9 cellular contexts compared by ENCODE assay signal in the genomic region with DNA sequence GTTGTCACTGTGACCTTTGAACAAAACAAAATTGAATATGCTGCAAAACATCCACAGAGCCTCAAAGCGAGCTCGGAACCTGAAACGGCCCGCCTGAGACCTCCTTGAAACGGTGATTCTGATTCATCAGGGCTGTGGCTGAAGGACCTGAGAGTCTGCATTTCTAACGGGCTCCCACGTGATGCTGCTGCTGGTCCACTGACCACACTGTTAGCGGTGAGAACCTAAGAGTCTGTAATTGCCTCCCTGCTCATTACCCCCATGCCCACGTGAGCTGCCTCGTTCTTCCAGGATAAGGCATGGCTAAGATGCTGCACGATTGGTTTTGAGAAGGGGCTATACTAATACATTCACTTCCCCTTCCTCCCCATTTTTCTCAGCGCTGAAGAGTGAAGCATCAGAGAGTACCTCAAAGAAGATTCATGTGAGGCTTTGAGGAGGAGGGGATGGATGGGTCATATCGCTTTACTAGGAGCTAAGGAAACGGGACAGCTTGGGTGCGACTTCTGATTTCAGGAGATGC. TPM values are rescaled to one million over a fixed set of nuclear protein-coding genes. Genes with fewer than 3 reads are reported as not detected.
DNase-seq lines count a peak whose midpoint lies in the region; ATAC-seq, FAIRE-seq and TF ChIP-seq lines count a peak whose summit lies in the region.
"Had no signal": no experiment of that assay in that cellular context is flagged by ENCODE, and none has a peak within 500 bp of the region (broad histone marks: within the 10 kb centered on the region; RNA-seq: fewer than 3 reads in every experiment).

No MANE protein-coding gene starts in this region.

- no peak overlapping the region for H2BK120ac ChIP-seq in H1 (replicated peaks; ENCODE audit: low read depth, low read length)

- no peak overlapping the region for H2BK20ac ChIP-seq in H1 (ENCODE audit: low read length)

- H3K23me2 ChIP-seq in H1 (ENCODE audit: low read depth, low read length), result peaks cover 6% of the 10 kb centered on the region

- TF ChIP-seq POLR2A in H1 (IDR thresholded peaks at IDR 0.05; ENCODE audit: control extremely low read depth in 1 of 2, low read depth in 2 of 2, low read length in 2 of 2), result no peak
- no peak for TF ChIP-seq POLR2A in prostate gland (IDR thresholded peaks at IDR 0.05)

- TF ChIP-seq CTCF in H1 (IDR thresholded peaks at IDR 0.05; ENCODE audit: control extremely low read depth in 1 of 3, insufficient read depth in 1 of 3, low read depth in 1 of 3, low read length in 3 of 3), result no peak
- no peak for TF ChIP-seq CTCF in prostate gland (IDR thresholded peaks at IDR 0.05)

- no peak overlapping the region for H3K9ac ChIP-seq in H1 (replicated peaks in 1 of 4; ENCODE audit: extremely low read depth in 1 of 4, low read depth in 3 of 4, low read length in 3 of 4)

- no peak overlapping the region for H4K5ac ChIP-seq in H1 (ENCODE audit: insufficient read length, low read depth, low read length)

- peak overlapping the region; percentile 70 to 73 for H3K4me2 ChIP-seq in H1 (ENCODE audit: insufficient read depth in 1 of 2, low read depth in 2 of 2, low read length in 2 of 2)

- no peak for FAIRE-seq in H1 (lab: Jason Lieb, UNC)
- FAIRE-seq: islet of Langerhans had no signal

- H3K4ac ChIP-seq in H1 (replicated peaks; ENCODE audit: insufficient read length, low read depth, low read length), result no peak overlapping the region

- no peaks in the 10 kb centered on the region for H3K9me3 ChIP-seq in H1 (ENCODE audit: insufficient read depth in 2 of 2, low read depth in 1 of 2, low read length in 1 of 2)
- H3K9me3 ChIP-seq in prostate gland, result no peaks in the 10 kb centered on the region

- no peaks in the 10 kb centered on the region for H4K20me1 ChIP-seq in H1 (replicated peaks in 1 of 2; ENCODE audit: control insufficient read depth in 1 of 2, insufficient read depth in 2 of 2, low read length in 2 of 2)

- TF ChIP-seq EP300 in H1 (IDR thresholded peaks at IDR 0.05; ENCODE audit: borderline replicate concordance in 1 of 2, low read depth in 2 of 2, low read length in 2 of 2), result no peak

- H3K79me2 ChIP-seq in H1 (ENCODE audit: control insufficient read depth in 1 of 2, insufficient read depth in 2 of 2, low read length in 2 of 2), result no peaks in the 10 kb centered on the region

- no peak overlapping the region for H2AK5ac ChIP-seq in H1 (ENCODE audit: low read depth, low read length)

- no peak overlapping the region for H2BK15ac ChIP-seq in H1 (ENCODE audit: low read length)

- peaks cover 0 to 7% (median 3%) of the 10 kb centered on the region in 4 experiments; a peak in 6 of 7 replicates for H3K27me3 ChIP-seq in H1 (replicated peaks in 1 of 4; ENCODE audit: control insufficient read depth in 3 of 4, extremely low read depth in 1 of 4, insufficient read depth in 3 of 4, low read length in 3 of 4)
- H3K27me3 ChIP-seq in prostate gland (replicated peaks; ENCODE audit: insufficient read depth), result no peaks in the 10 kb centered on the region

- intact Hi-C loops in prostate gland (cut with DNase I), result loop anchor here (2.0 kb wide), 1 partner anchor 551 kb away; no protein-coding TSS in a partner anchor

- DNase-seq in H1 (ENCODE audit: low read depth in 1 of 2, low spot score in 2 of 2) (no peak), prostate gland (ENCODE audit: low spot score) (no peak), NCI-H2196 (lab: John Stamatoyannopoulos, UW; ENCODE audit: unreplicated experiment) (no peak), SW 1271 (lab: John Stamatoyannopoulos, UW) (no peak), amniotic stem cell (lab: John Stamatoyannopoulos, UW) (no peak), GM03348 (ENCODE audit: low spot score) (no peak)

- H3K79me1 ChIP-seq in H1 (ENCODE audit: low read depth, low read length), result no peaks in the 10 kb centered on the region

- no peak overlapping the region for H3K14ac ChIP-seq in H1 (ENCODE audit: insufficient read length)

- no peak overlapping the region for H3K23ac ChIP-seq in H1 (ENCODE audit: insufficient read length)

- ATAC-seq in GM18511 (IDR thresholded peaks at IDR 0.05; ENCODE audit: unreplicated experiment) (peak; percentile 18), HG03432 (IDR thresholded peaks at IDR 0.05; ENCODE audit: unreplicated experiment) (peak; percentile 20)

- no peak overlapping the region for H4K8ac ChIP-seq in H1 (ENCODE audit: extremely low read depth, insufficient read depth, low read length)

- H3K36me3 ChIP-seq in H1 (ENCODE audit: control insufficient read depth in 2 of 4, insufficient read depth in 4 of 4, low read length in 3 of 4) (no peaks in the 10 kb centered on the region), prostate gland (no peaks in the 10 kb centered on the region)

- no peak overlapping the region for H3K27ac ChIP-seq in H1 (ENCODE audit: low read depth, low read length)
- peak overlapping the region; percentile 70 to 82 for H3K27ac ChIP-seq in prostate gland

- no peak overlapping the region for H3K56ac ChIP-seq in H1 (replicated peaks; ENCODE audit: insufficient read length, low read depth, low read length)

- no peak overlapping the region for H2BK12ac ChIP-seq in H1 (ENCODE audit: low read depth, low read length)

- no peak overlapping the region for H4K91ac ChIP-seq in H1 (replicated peaks; ENCODE audit: insufficient read length, low read length)

- CTCF ChIA-PET in H1 (lab: Charles Lee; ENCODE audit: partially characterized antibody), result interaction anchor here (0.6 to 5.8 kb wide), 61 partner anchors 9 to 553 kb away, joined by 3 to 60 read pairs (median 4); partner anchors contain the start of genes FAM177B, SUSD4 and TLR5

- H3K4me3 ChIP-seq in H1 (ENCODE audit: extremely low read depth in 1 of 4, insufficient read depth in 2 of 4, low read depth in 3 of 4, low read length in 4 of 4) (peak overlapping the region in 3 of 4 experiments; percentile 34 to 63 (median 51); a peak in 4 of 8 replicates), prostate gland (peak overlapping the region in 1 of 2 donors; percentile 32)

- H3K4me1 ChIP-seq in H1 (replicated peaks in 1 of 4; ENCODE audit: control insufficient read depth in 3 of 4, insufficient read depth in 4 of 4, low read length in 3 of 4) (peaks cover 16 to 25% (median 19%) of the 10 kb centered on the region in 4 experiments), prostate gland (replicated peaks) (no peaks in the 10 kb centered on the region)

- H3K18ac ChIP-seq in H1 (ENCODE audit: extremely low read depth, low read length), result no peak overlapping the region

- H2AFZ ChIP-seq in H1 (ENCODE audit: low read length), result peak overlapping the region; percentile 88

- no peak for TF ChIP-seq RAD21 in H1 (IDR thresholded peaks at IDR 0.05 in 1 of 2, conservative IDR thresholded peaks at IDR 0.05 in 1 of 2; ENCODE audit: low read depth in 2 of 2, low read length in 2 of 2)

- POLR2A ChIA-PET in H1 (lab: Charles Lee; ENCODE audit: partially characterized antibody), result interaction anchor here (0.6 to 1.9 kb wide), 7 partner anchors 10 to 397 kb away, joined by 3 to 6 read pairs (median 3); partner anchors contain the start of gene SUSD4

- WGBS in H1 (ENCODE audit: extremely low coverage in 1 of 2, insufficient coverage in 1 of 2, insufficient read length in 1 of 2, insufficient replicate concordance in 2 of 2, low coverage in 1 of 2, low lambda C conversion rate in 2 of 2, missing lambda C conversion rate in 1 of 2), 2 experiments, result 49% methylated on average over 15 of the region's 15 CpGs; no CpG with 5 or more reads in 1 of the 2 experiments
- WGBS in prostate gland, result 31% methylated on average over 15 of the region's 15 CpGs

- no peak overlapping the region for H2BK5ac ChIP-seq in H1 (ENCODE audit: low read depth, low read length)

TF ChIP-seq in H1, 55 proteins besides CTCF, POLR2A, EP300 and RAD21:
- TF ChIP-seq SP1 (IDR thresholded peaks at IDR 0.05; ENCODE audit: low read depth, low read length), result no peak
- TF ChIP-seq, protein P1, sequence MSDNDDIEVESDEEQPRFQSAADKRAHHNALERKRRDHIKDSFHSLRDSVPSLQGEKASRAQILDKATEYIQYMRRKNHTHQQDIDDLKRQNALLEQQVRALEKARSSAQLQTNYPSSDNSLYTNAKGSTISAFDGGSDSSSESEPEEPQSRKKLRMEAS (IDR thresholded peaks at IDR 0.05), result peak; percentile 10; the same call in 1 of the 2 replicates
- TF ChIP-seq TAF1 (IDR thresholded peaks at IDR 0.05; ENCODE audit: low read depth, low read length), result no peak
- peak; percentile 26; the same call in 1 of the 2 replicates for TF ChIP-seq TBP (IDR thresholded peaks at IDR 0.05; ENCODE audit: low read depth, low read length)
- TF ChIP-seq HDAC6 (IDR thresholded peaks at IDR 0.05; ENCODE audit: low read depth, low read length), result no peak

RNA-seq across cellular contexts. Expression of gene TLR5, which starts 9.7 kb away (rescaled TPM):
- 0.35 and 0.94 TPM in 2 replicates for total RNA-seq in H1 (2021; fragmentation: NEBNext Ultra II Directional; extraction: Animal tissue kit (Norgen Biotek cat#: 25700))
- polyA plus RNA-seq in H1 (2011; rRNA removed), result 0.20 and 0.74 TPM in 2 replicates
- polyA plus RNA-seq in H1 (2011; cell fraction: cytosol; rRNA removed), result 0.62 TPM
- polyA plus RNA-seq in H1 (2011; cell fraction: nucleus; rRNA removed), result 1.5 TPM
- polyA plus RNA-seq in H1 (2012, experiment 1 of 2), result 1.0 to 1.3 TPM (median 1.1 TPM) in 4 replicates
- 0.54 TPM for polyA plus RNA-seq in H1 (2012, experiment 2 of 2)
- 0.53 TPM for polyA plus RNA-seq in H1 (2013, experiment 1 of 2)
- 0.63 TPM for polyA plus RNA-seq in H1 (2013, experiment 2 of 2)
- 0.60 and 0.80 TPM in 2 replicates for polyA minus RNA-seq in H1 (2011; rRNA and poly(A)+ RNA removed)
- not detected for polyA minus RNA-seq in H1 (2011; cell fraction: cytosol; rRNA and poly(A)+ RNA removed)
- 2.0 TPM for polyA minus RNA-seq in H1 (2011; cell fraction: nucleus; rRNA and poly(A)+ RNA removed)
- total RNA-seq in prostate gland, result 10 to 100 TPM in 1 of 2 donors, 1 to 10 TPM in 1; 7.4 to 14.2 TPM
